Comparison of ENCODE assay signal across 9 cellular contexts in the genomic region with DNA sequence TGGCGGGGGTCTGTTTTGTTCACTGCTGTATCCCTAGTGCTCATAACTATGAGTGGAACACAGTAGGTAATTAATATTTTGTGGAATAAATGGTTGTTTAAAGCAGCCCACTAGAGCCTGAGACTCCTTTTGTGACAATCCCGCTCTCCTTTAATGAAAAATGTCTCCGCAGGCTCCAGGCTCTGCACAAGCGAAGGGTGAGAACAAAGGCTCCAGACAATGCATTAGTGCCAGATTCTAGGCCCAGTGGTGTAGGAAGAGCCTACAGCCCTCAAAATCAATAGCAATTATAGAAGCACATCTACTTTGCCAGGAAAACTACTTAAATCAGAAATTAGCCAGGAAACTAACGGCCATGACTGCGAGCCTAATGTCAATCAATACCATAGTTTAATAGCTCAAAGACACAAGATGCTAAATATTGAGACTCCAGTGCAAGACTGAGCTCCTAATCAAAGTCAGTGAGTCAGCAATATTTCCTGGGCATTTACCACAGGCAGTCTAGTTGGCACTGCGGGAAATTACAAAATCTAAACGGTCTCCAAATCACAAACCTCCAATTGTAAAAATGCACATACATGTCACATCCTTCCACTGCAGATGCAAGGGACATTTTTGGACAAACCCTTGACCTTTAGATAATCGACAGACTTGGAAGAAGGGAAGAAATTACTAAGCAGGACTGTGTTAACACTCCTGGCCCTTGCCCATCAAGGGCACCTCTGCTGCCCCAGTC. TPM values are rescaled to one million over a fixed set of nuclear protein-coding genes. Genes with fewer than 3 reads are reported as not detected.
DNase-seq lines count a peak whose midpoint lies in the region; ATAC-seq, FAIRE-seq and TF ChIP-seq lines count a peak whose summit lies in the region.
"Had no signal": no experiment of that assay in that cellular context is flagged by ENCODE, and none has a peak within 500 bp of the region (broad histone marks: within the 10 kb centered on the region; RNA-seq: fewer than 3 reads in every experiment).

No MANE protein-coding gene starts in this region.

- peak overlapping the region; percentile 4 for H3K4me3 Mint-ChIP-seq in activated naive CD8-positive, alpha-beta T cell treated with anti-CD3 and anti-CD28 coated beads, Interleukin-2, amount 10 ng/mL, durations not matched to agents 7 days and 5 days
- no peak overlapping the region for H3K4me3 Mint-ChIP-seq in activated naive CD8-positive, alpha-beta T cell treated with anti-CD3 and anti-CD28 coated beads for 36 hours

- H3K36me3 Mint-ChIP-seq in activated naive CD8-positive, alpha-beta T cell treated with anti-CD3 and anti-CD28 coated beads, Interleukin-2, amount 10 ng/mL, durations not matched to agents 7 days and 5 days = peaks cover 30% of the 10 kb centered on the region
- peaks cover 3% of the 10 kb centered on the region for H3K36me3 Mint-ChIP-seq in activated naive CD8-positive, alpha-beta T cell treated with anti-CD3 and anti-CD28 coated beads for 36 hours

- FAIRE-seq in HepG2 (lab: Jason Lieb, UNC) = no peak

- WGBS in adrenal gland, 4 donors = 52 to 65% (median 63%) methylated on average over 9 of the region's 9 CpGs
- 93% methylated on average over 9 of the region's 9 CpGs for WGBS in HepG2 (ENCODE audit: low lambda C conversion rate)
- 75 to 80% methylated on average over 9 of the region's 9 CpGs for WGBS in upper lobe of left lung, 2 donors

- H2AFZ ChIP-seq in HepG2 (ENCODE audit: low read length) = no peak overlapping the region

- DNase-seq in activated naive CD8-positive, alpha-beta T cell treated with anti-CD3 and anti-CD28 coated beads, Interleukin-2, amount 10 ng/mL, durations not matched to agents 7 days and 5 days = no peak
- DNase-seq in activated naive CD8-positive, alpha-beta T cell treated with anti-CD3 and anti-CD28 coated beads for 36 hours = no peak
- DNase-seq in adrenal gland (no peak), HepG2 (ENCODE audit: low spot score) (no peak), upper lobe of left lung (no peak), HuH-7.5 (ENCODE audit: low spot score) (no peak)
- no peak for DNase-seq in activated CD8-positive, alpha-beta memory T cell treated with anti-CD3 and anti-CD28 coated beads, Interleukin-2, amount 50 U/mL, for 48 hours
- DNase-seq: T1000 had no signal

- H4K20me1 ChIP-seq in HepG2 (ENCODE audit: insufficient read depth, low read length) = no peaks in the 10 kb centered on the region

- peaks cover 72% of the 10 kb centered on the region for H3K79me2 ChIP-seq in HepG2 (ENCODE audit: insufficient read depth, low read length)

- TF ChIP-seq RAD21 in HepG2 (CRISPR knock-in tag; IDR thresholded peaks at IDR 0.05) = no peak

- TF ChIP-seq CTCF in adrenal gland (IDR thresholded peaks at IDR 0.05) (no peak), HepG2 (CRISPR knock-in tag; IDR thresholded peaks at IDR 0.05) (no peak), upper lobe of left lung (IDR thresholded peaks at IDR 0.05) (no peak)

- H3K36me3 ChIP-seq in adrenal gland (replicated peaks in 1 of 2) (peaks cover 0 to 11% of the 10 kb centered on the region in 2 donors), HepG2 (replicated peaks in 1 of 2; ENCODE audit: control insufficient read depth in 1 of 2, insufficient read depth in 2 of 2, low read length in 2 of 2) (peaks cover 1 to 12% of the 10 kb centered on the region in 2 experiments; a peak in 4 of 5 replicates), upper lobe of left lung (peaks cover 0 to 23% (median 2%) of the 10 kb centered on the region in 4 donors)

- in situ Hi-C loops in HepG2 (cut with HindIII; ENCODE audit: extremely low pct_ligation_motif_present, low pct_unique_long_range_greater_than_20kb) = no loop called here

- peaks cover 37% of the 10 kb centered on the region for H3K4me1 Mint-ChIP-seq in activated naive CD8-positive, alpha-beta T cell treated with anti-CD3 and anti-CD28 coated beads, Interleukin-2, amount 10 ng/mL, durations not matched to agents 7 days and 5 days
- peaks cover 30% of the 10 kb centered on the region for H3K4me1 Mint-ChIP-seq in activated naive CD8-positive, alpha-beta T cell treated with anti-CD3 and anti-CD28 coated beads for 36 hours

- peak overlapping the region; percentile 79 for H3K9ac ChIP-seq in HepG2 (ENCODE audit: insufficient read depth, low read depth, low read length)

- H3K27ac ChIP-seq in adrenal gland (peak overlapping the region; percentile 23 to 97 (median 89)), HepG2 (ENCODE audit: extremely low read length, insufficient read depth, low read length) (peak overlapping the region; percentile 96), upper lobe of left lung (peak overlapping the region; percentile 99 to 100 (median 99))

- H3K4me3 ChIP-seq in adrenal gland = peak overlapping the region in 1 of 4 donors; percentile 84
- H3K4me3 ChIP-seq in HepG2 (replicated peaks in 1 of 3; ENCODE audit: insufficient read depth in 1 of 3, low read depth in 2 of 3, low read length in 3 of 3) = no peak overlapping the region
- H3K4me3 ChIP-seq in upper lobe of left lung = peak overlapping the region in 3 of 4 donors; percentile 93 to 99 (median 98)

- no peak for ATAC-seq in activated naive CD8-positive, alpha-beta T cell treated with anti-CD3 and anti-CD28 coated beads, Interleukin-2, amount 10 ng/mL, durations not matched to agents 7 days and 5 days (ENCODE audit: low read depth)
- ATAC-seq in HepG2 (no peak), upper lobe of left lung (ENCODE audit: low FRiP score in 2 of 2) (no peak), GM19351 (IDR thresholded peaks at IDR 0.05; ENCODE audit: unreplicated experiment) (no peak)

- CTCF ChIA-PET in HepG2 (lab: Yijun Ruan, JAX; ENCODE audit: low intra/inter-chr PET ratio, low total read pairs) = no interaction called here

- POLR2A ChIA-PET in activated naive CD8-positive, alpha-beta T cell treated with anti-CD3 and anti-CD28 coated beads, Interleukin-2, amount 10 ng/mL, durations not matched to agents 7 days and 5 days (lab: Charles Lee) = no interaction called here
- POLR2A ChIA-PET in HepG2 (lab: Yijun Ruan, JAX) = interaction anchor here (3.5 to 6.1 kb wide), 2 partner anchors 7 to 21 kb away, joined by 37 to 117 read pairs; no protein-coding TSS in a partner anchor

- TF ChIP-seq EP300 in HepG2 (IDR thresholded peaks at IDR 0.05; ENCODE audit: low read depth in 2 of 2, low read length in 2 of 2) = no peak
- no peak for TF ChIP-seq EP300 in HepG2 (CRISPR knock-in tag; IDR thresholded peaks at IDR 0.05; ENCODE audit: borderline replicate concordance)
- no peak for TF ChIP-seq EP300 in upper lobe of left lung (IDR thresholded peaks at IDR 0.05)

- H3K4me1 ChIP-seq in adrenal gland (replicated peaks in 1 of 2) (peaks cover 66 to 71% of the 10 kb centered on the region in 2 donors), HepG2 (ENCODE audit: insufficient read depth, low read length) (peaks cover 91% of the 10 kb centered on the region), upper lobe of left lung (peaks cover 64 to 74% (median 68%) of the 10 kb centered on the region in 4 donors)

- TF ChIP-seq POLR2A in adrenal gland (IDR thresholded peaks at IDR 0.05) = no peak
- no peak for TF ChIP-seq POLR2A in HepG2 (IDR thresholded peaks at IDR 0.05; ENCODE audit: insufficient read depth in 1 of 2, low read depth in 2 of 2, low read length in 2 of 2)
- no peak for TF ChIP-seq POLR2A in upper lobe of left lung (IDR thresholded peaks at IDR 0.05)

- H3K9me3 Mint-ChIP-seq in activated naive CD8-positive, alpha-beta T cell treated with anti-CD3 and anti-CD28 coated beads, Interleukin-2, amount 10 ng/mL, durations not matched to agents 7 days and 5 days = no peaks in the 10 kb centered on the region
- no peaks in the 10 kb centered on the region for H3K9me3 Mint-ChIP-seq in activated naive CD8-positive, alpha-beta T cell treated with anti-CD3 and anti-CD28 coated beads for 36 hours

- H3K27me3 ChIP-seq in adrenal gland = no peaks in the 10 kb centered on the region
- H3K27me3 ChIP-seq in HepG2 (ENCODE audit: control insufficient read depth in 1 of 2, insufficient read depth in 2 of 2, low read length in 2 of 2) = no peaks in the 10 kb centered on the region
- no peaks in the 10 kb centered on the region for H3K27me3 ChIP-seq in upper lobe of left lung

- BruUV-seq in HepG2 (replicated peaks; lab: Mats Ljungman, UMichigan) = no TSS peak

- H3K9me3 ChIP-seq in adrenal gland (replicated peaks in 1 of 3) (no peaks in the 10 kb centered on the region), HepG2 (ENCODE audit: low read length) (no peaks in the 10 kb centered on the region), upper lobe of left lung (no peaks in the 10 kb centered on the region)

- intact Hi-C loops in adrenal gland (cut with DNase I) (no loop called here), HepG2 (cut with micrococcal nuclease; ENCODE audit: unreplicated experiment) (no loop called here)

- no peak overlapping the region for H3K27ac Mint-ChIP-seq in activated naive CD8-positive, alpha-beta T cell treated with anti-CD3 and anti-CD28 coated beads, Interleukin-2, amount 10 ng/mL, durations not matched to agents 7 days and 5 days
- no peak overlapping the region for H3K27ac Mint-ChIP-seq in activated naive CD8-positive, alpha-beta T cell treated with anti-CD3 and anti-CD28 coated beads for 36 hours

- H3K4me2 ChIP-seq in HepG2 (ENCODE audit: low read depth, low read length) = peak overlapping the region; percentile 6; the same call in 1 of the 2 replicates

- peaks cover 3% of the 10 kb centered on the region for H3K27me3 Mint-ChIP-seq in activated naive CD8-positive, alpha-beta T cell treated with anti-CD3 and anti-CD28 coated beads, Interleukin-2, amount 10 ng/mL, durations not matched to agents 7 days and 5 days
- H3K27me3 Mint-ChIP-seq in activated naive CD8-positive, alpha-beta T cell treated with anti-CD3 and anti-CD28 coated beads for 36 hours = peaks cover 12% of the 10 kb centered on the region

RNA-seq across cellular contexts. Expression of gene ANXA2, which starts 2.3 kb away (rescaled TPM):
- 100 to 1,000 TPM; 230 to 242 TPM for total RNA-seq in activated naive CD8-positive, alpha-beta T cell treated with anti-CD3 and anti-CD28 coated beads, Interleukin-2, amount 10 ng/mL, durations not matched to agents 7 days and 5 days
- 10 to 100 TPM; 44.0 to 44.8 TPM for total RNA-seq in activated naive CD8-positive, alpha-beta T cell treated with anti-CD3 and anti-CD28 coated beads for 36 hours
- total RNA-seq in adrenal gland = 100 to 1,000 TPM; 335 to 733 (median 482) TPM
- polyA plus RNA-seq in adrenal gland = 1,000 to 10,000 TPM in 1 of 3 donors, 100 to 1,000 TPM in 2; 314 to 1,002 (median 476) TPM
- total RNA-seq in HepG2 (2016; rRNA removed; fragmentation: Illumina TruSeq; extraction: Trizol) = 196 and 233 TPM in 2 replicates
- total RNA-seq in HepG2 (2016; cell fraction: cytosol; rRNA removed; fragmentation: Illumina TruSeq; extraction: Trizol; ENCODE audit: low read depth) = 267 and 332 TPM in 2 replicates
- 199 and 222 TPM in 2 replicates for total RNA-seq in HepG2 (2016; cell fraction: insoluble cytoplasmic fraction; rRNA removed; fragmentation: Illumina TruSeq; extraction: Trizol)
- total RNA-seq in HepG2 (2016; cell fraction: membrane; rRNA removed; fragmentation: Illumina TruSeq; extraction: Trizol) = 458 TPM in 2 replicates
- total RNA-seq in HepG2 (2016; cell fraction: nucleus; rRNA removed; fragmentation: Illumina TruSeq; extraction: Trizol) = 71.2 and 77.0 TPM in 2 replicates
- 530 and 613 TPM in 2 replicates for polyA plus RNA-seq in HepG2 (2011; rRNA removed)
- polyA plus RNA-seq in HepG2 (2011; cell fraction: cytosol; rRNA removed) = 1,111 and 1,129 TPM in 2 replicates
- polyA plus RNA-seq in HepG2 (2011; cell fraction: nucleus; rRNA removed) = 334 and 382 TPM in 2 replicates
- 408 and 609 TPM in 2 replicates for polyA plus RNA-seq in HepG2 (2012)
- 359 and 376 TPM in 2 replicates for polyA plus RNA-seq in HepG2 (2016; cell fraction: cytosol; fragmentation: Illumina TruSeq; extraction: Trizol; ENCODE audit: low read depth)
- 206 and 224 TPM in 2 replicates for polyA plus RNA-seq in HepG2 (2016; cell fraction: insoluble cytoplasmic fraction; fragmentation: Illumina TruSeq; extraction: Trizol; ENCODE audit: low read depth)
- polyA plus RNA-seq in HepG2 (2016; cell fraction: membrane; fragmentation: Illumina TruSeq; extraction: Trizol; ENCODE audit: low read depth) = 410 and 414 TPM in 2 replicates
- polyA plus RNA-seq in HepG2 (2016; cell fraction: nucleus; fragmentation: Illumina TruSeq; extraction: Trizol; ENCODE audit: insufficient read depth, low read depth) = 104 and 114 TPM in 2 replicates
- polyA minus RNA-seq in HepG2 (2011; rRNA and poly(A)+ RNA removed; ENCODE audit: low replicate concordance) = 575 and 2,115 TPM in 2 replicates
- 200 and 206 TPM in 2 replicates for polyA minus RNA-seq in HepG2 (2011; cell fraction: cytosol; rRNA and poly(A)+ RNA removed)
- polyA minus RNA-seq in HepG2 (2011; cell fraction: nucleus; rRNA and poly(A)+ RNA removed) = 181 and 211 TPM in 2 replicates
- total RNA-seq in upper lobe of left lung = 1,000 to 10,000 TPM in 4 of 6 donors, 100 to 1,000 TPM in 2; 394 to 1,774 (median 1,094) TPM

Comparison
In these comparisons a context has a peak if more than half of its experiments do, and no peak if none do; other contexts are left out.
1. H3K4me3 ChIP-seq: peak in upper lobe of left lung (3 of 4); none in HepG2 (0 of 3).
2. Peak in every context shown above with its lines, with median percentiles within 50 percentile points of each other: H3K27ac ChIP-seq.